ENCODE assay signal across 17 cellular contexts in genomic region chr7:69166979-69167516, GRCh38.
DNase-seq lines count a peak whose midpoint lies in the region; ATAC-seq and TF ChIP-seq lines count a peak whose summit lies in the region.
"Had no signal": no experiment of that assay in that cellular context is flagged by ENCODE, and none has a peak within 500 bp of the region (broad histone marks: within the 10 kb centered on the region; RNA-seq: fewer than 3 reads in every experiment).

No MANE protein-coding gene starts in this region.

- no peak overlapping the region for H3K4me3 Mint-ChIP-seq in activated naive CD8-positive, alpha-beta T cell treated with anti-CD3 and anti-CD28 coated beads, Interleukin-2, amount 50 U/mL, for 24 hours
- no peak overlapping the region for H3K4me3 Mint-ChIP-seq in immature natural killer cell
- H3K4me3 Mint-ChIP-seq: activated naive CD4-positive, alpha-beta T cell treated with anti-CD3 and anti-CD28 coated beads for 36 hours; activated T-cell treated with anti-CD3 and anti-CD28 coated beads, Interleukin-2, amount 50 U/mL, for 24 hours had no signal

- TF ChIP-seq CTCF in GM10266 (IDR thresholded peaks at IDR 0.05; ENCODE audit: control insufficient read depth, insufficient read depth, low read depth, missing control alignments) = no peak

- H3K9me3 Mint-ChIP-seq in activated naive CD8-positive, alpha-beta T cell treated with anti-CD3 and anti-CD28 coated beads, Interleukin-2, amount 50 U/mL, for 24 hours = peaks cover 5% of the 10 kb centered on the region
- H3K9me3 Mint-ChIP-seq in immature natural killer cell = peaks cover 0 to 4% (median 0%) of the 10 kb centered on the region in 6 donors
- H3K9me3 Mint-ChIP-seq: activated naive CD4-positive, alpha-beta T cell treated with anti-CD3 and anti-CD28 coated beads for 36 hours had no signal

- ATAC-seq in activated naive CD8-positive, alpha-beta T cell treated with anti-CD3 and anti-CD28 coated beads, Interleukin-2, amount 50 U/mL, for 24 hours = no peak

- H3K36me3 Mint-ChIP-seq in activated naive CD8-positive, alpha-beta T cell treated with anti-CD3 and anti-CD28 coated beads, Interleukin-2, amount 50 U/mL, for 24 hours (ENCODE audit: low read depth) = no peaks in the 10 kb centered on the region
- H3K36me3 Mint-ChIP-seq in immature natural killer cell = no peaks in the 10 kb centered on the region

- no peaks in the 10 kb centered on the region for H3K4me1 Mint-ChIP-seq in activated naive CD8-positive, alpha-beta T cell treated with anti-CD3 and anti-CD28 coated beads, Interleukin-2, amount 50 U/mL, for 24 hours
- no peaks in the 10 kb centered on the region for H3K4me1 Mint-ChIP-seq in immature natural killer cell

- peaks cover 2% of the 10 kb centered on the region for H3K27me3 Mint-ChIP-seq in activated naive CD8-positive, alpha-beta T cell treated with anti-CD3 and anti-CD28 coated beads, Interleukin-2, amount 50 U/mL, for 24 hours
- H3K27me3 Mint-ChIP-seq in immature natural killer cell (ENCODE audit: low read depth in 3 of 3) = peaks cover 0 to 4% (median 0%) of the 10 kb centered on the region in 3 donors
- H3K27me3 Mint-ChIP-seq: activated T-cell treated with anti-CD3 and anti-CD28 coated beads, Interleukin-2, amount 50 U/mL, for 24 hours had no signal

- DNase-seq in DMS153 (lab: John Stamatoyannopoulos, UW) (peak; percentile 98), NCI-H128 (lab: John Stamatoyannopoulos, UW; ENCODE audit: unreplicated experiment) (peak; percentile 87), NCI-H2107 (lab: John Stamatoyannopoulos, UW) (peak; percentile 90), NCI-H748 (lab: John Stamatoyannopoulos, UW; ENCODE audit: unreplicated experiment) (peak; percentile 99), superior temporal gyrus (ENCODE audit: extremely low spot score) (no peak), immature natural killer cell (no peak), GM10266 (ENCODE audit: extremely low spot score) (no peak)
- no peak for DNase-seq in activated naive CD8-positive, alpha-beta T cell treated with anti-CD3 and anti-CD28 coated beads, Interleukin-2, amount 50 U/mL, for 24 hours
- DNase-seq: activated CD4-positive, CD25-positive, alpha-beta regulatory T cell treated with anti-CD3 and anti-CD28 coated beads, Interleukin-2, amount 50 U/mL, for 72 hours; activated CD8-positive, alpha-beta memory T cell treated with anti-CD3 and anti-CD28 coated beads for 24 hours; activated naive CD4-positive, alpha-beta T cell treated with anti-CD3 and anti-CD28 coated beads for 36 hours; activated T-cell treated with anti-CD3 and anti-CD28 coated beads, Interleukin-2, amount 50 U/mL, for 24 hours; Calu3; HCEC 1CT; KBM-7; NCI-H526; psoas muscle had no signal

- no peak overlapping the region for H3K27ac Mint-ChIP-seq in activated naive CD8-positive, alpha-beta T cell treated with anti-CD3 and anti-CD28 coated beads, Interleukin-2, amount 50 U/mL, for 24 hours
- H3K27ac Mint-ChIP-seq in immature natural killer cell = no peak overlapping the region
- H3K27ac Mint-ChIP-seq: activated naive CD4-positive, alpha-beta T cell treated with anti-CD3 and anti-CD28 coated beads for 36 hours; activated T-cell treated with anti-CD3 and anti-CD28 coated beads, Interleukin-2, amount 50 U/mL, for 24 hours had no signal

Comparison
In these comparisons a context has a peak if more than half of its experiments do, and no peak if none do; other contexts are left out.
1. DNase-seq: peak in DMS153 (single experiment), NCI-H128 (single experiment), NCI-H2107 (single experiment) and NCI-H748 (single experiment); none in activated naive CD8-positive, alpha-beta T cell treated with anti-CD3 and anti-CD28 coated beads, Interleukin-2, amount 50 U/mL, for 24 hours (single experiment), superior temporal gyrus (single experiment), immature natural killer cell (0 of 3) and GM10266 (single experiment).